25 cellular contexts compared by ENCODE assay signal in the genomic region with DNA sequence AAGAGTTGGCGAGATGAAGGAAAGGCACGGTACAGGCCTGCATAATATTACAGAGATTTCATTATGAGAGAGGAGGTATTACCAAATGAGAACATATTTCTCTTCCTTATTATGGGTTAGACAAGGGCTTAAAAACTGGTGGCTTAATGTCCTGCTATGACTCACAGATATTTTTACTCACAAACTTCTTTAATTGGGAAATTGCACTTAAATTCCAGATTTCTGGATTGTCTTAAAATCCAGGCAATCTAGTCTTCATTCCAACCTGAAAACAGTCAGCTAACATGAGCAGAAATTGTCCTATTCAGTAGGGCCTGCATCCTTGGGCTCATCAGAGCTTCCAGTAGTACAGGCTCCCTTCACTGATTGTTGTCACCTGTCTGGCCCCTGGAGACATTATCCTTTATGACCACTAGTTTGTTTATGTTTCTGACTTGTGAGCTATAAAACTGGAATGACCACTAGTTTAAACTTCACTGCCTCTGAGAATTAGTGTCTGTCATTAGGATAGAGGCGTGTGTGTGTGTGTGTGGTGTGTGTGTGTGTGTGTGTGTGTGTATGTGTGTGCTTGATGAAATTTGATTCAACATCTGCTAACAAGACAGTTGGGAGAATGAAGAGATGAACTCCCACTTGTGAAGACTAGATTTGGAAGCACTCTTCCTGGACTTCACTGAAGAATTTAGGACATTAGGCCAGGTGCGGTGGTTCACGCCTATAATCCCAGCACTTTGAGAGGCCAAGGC. TPM values are rescaled to one million over a fixed set of nuclear protein-coding genes. Genes with fewer than 3 reads are reported as not detected.
"Had no signal": no experiment of that assay in that cellular context is flagged by ENCODE, and none has a peak within 500 bp of the region (broad histone marks: within the 10 kb centered on the region; RNA-seq: fewer than 3 reads in every experiment).

No MANE protein-coding gene starts in this region.

- DNase-seq: activated B cell treated with CpG ODN at 0.5 μM for 24 hours; activated CD4-positive, alpha-beta memory T cell treated with anti-CD3 and anti-CD28 coated beads for 36 hours; activated CD4-positive, alpha-beta T cell treated with anti-CD3 and anti-CD28 coated beads for 4 hours; activated gamma-delta T cell; activated naive CD4-positive, alpha-beta T cell treated with anti-CD3 and anti-CD28 coated beads, Interleukin-2, amount 50 U/mL, for 16 hours; activated naive CD8-positive, alpha-beta T cell treated with anti-CD3 and anti-CD28 coated beads, Interleukin-2, amount 50 U/mL, for 24 hours; anterior cingulate cortex; body of pancreas; foreskin melanocyte; left ventricle myocardium inferior; naive thymus-derived CD4-positive, alpha-beta T cell; occipital lobe; posterior cingulate gyrus; stimulated activated CD4-positive, alpha-beta T cell treated with anti-CD3 and anti-CD28 coated beads, Interleukin-15, amount 100 ng/mL, for 24 hours; stomach; uterus had no signal

- H3K27ac ChIP-seq: body of pancreas, left ventricle myocardium inferior, stomach, suprapubic skin, uterus had no signal

- ATAC-seq: activated naive CD8-positive, alpha-beta T cell treated with anti-CD3 and anti-CD28 coated beads, Interleukin-2, amount 50 U/mL, for 24 hours; body of pancreas; naive thymus-derived CD4-positive, alpha-beta T cell; sciatic nerve; stimulated activated memory B cell treated with anti-CD40 and anti-IgM and Interleukin-4, amounts not matched to agents 10 μg/mL and 1 μg/mL and 100 μg/mL, for 72 hours had no signal

- H3K4me3 ChIP-seq: body of pancreas, left ventricle myocardium inferior, smooth muscle cell, stomach, suprapubic skin, uterus had no signal

- H3K9me3 ChIP-seq: body of pancreas, left ventricle myocardium inferior, stomach, suprapubic skin, uterus had no signal

- H3K36me3 ChIP-seq: left ventricle myocardium inferior, stomach, suprapubic skin, uterus had no signal

- H3K4me1 ChIP-seq: uterus had no signal

- H3K27me3 ChIP-seq: body of pancreas, uterus had no signal

- H3K4me2 ChIP-seq: smooth muscle cell had no signal

RNA-seq across cellular contexts. Expression of a gene that starts 25.1 kb away (rescaled TPM):
- total RNA-seq: activated B cell treated with CpG ODN at 0.5 μM for 24 hours; activated CD4-positive, alpha-beta memory T cell treated with anti-CD3 and anti-CD28 coated beads for 36 hours; body of pancreas; cardiac septum; chondrocyte; epithelial cell of proximal tubule; kidney epithelial cell; left ventricle myocardium inferior; lung microvascular endothelial cell; naive thymus-derived CD4-positive, alpha-beta T cell; occipital lobe; sciatic nerve; smooth muscle cell; stomach; suprapubic skin; uterus had no signal
- polyA plus RNA-seq: naive thymus-derived CD4-positive, alpha-beta T cell; smooth muscle cell; stomach had no signal
